In genomic region chr15:59595434-59595915, GRCh38 we compare ENCODE assay signal across 25 cellular contexts. TPM values are rescaled to one million over a fixed set of nuclear protein-coding genes. Genes with fewer than 3 reads are reported as not detected.
DNase-seq lines count a peak whose midpoint lies in the region; TF ChIP-seq lines count a peak whose summit lies in the region.
"Had no signal": no experiment of that assay in that cellular context is flagged by ENCODE, and none has a peak within 500 bp of the region (broad histone marks: within the 10 kb centered on the region; RNA-seq: fewer than 3 reads in every experiment).

No MANE protein-coding gene starts in this region.

- intact Hi-C loops in colonic mucosa (cut with DNase I) = no loop called here

- TF ChIP-seq CTCF in colonic mucosa (IDR thresholded peaks at IDR 0.05) (no peak), type B pancreatic cell (conservative IDR thresholded peaks at IDR 0.05) (no peak)

- no peaks in the 10 kb centered on the region for H3K9me3 ChIP-seq in colonic mucosa
- H3K9me3 ChIP-seq: suprapubic skin had no signal

- peak overlapping the region in 1 of 2 donors; percentile 80 for H3K9ac ChIP-seq in colonic mucosa (ENCODE audit: low read depth in 2 of 2, low read length in 2 of 2)

- H3K4me1 Mint-ChIP-seq in type B pancreatic cell (ENCODE audit: unreplicated experiment) = peaks cover 15% of the 10 kb centered on the region

- no peaks in the 10 kb centered on the region for H3K36me3 ChIP-seq in colonic mucosa
- H3K36me3 ChIP-seq: suprapubic skin, WERI-Rb-1 had no signal

- no peaks in the 10 kb centered on the region for H3K27me3 Mint-ChIP-seq in type B pancreatic cell

- H3K27me3 ChIP-seq in colonic mucosa = no peaks in the 10 kb centered on the region
- H3K27me3 ChIP-seq: suprapubic skin had no signal

- peak overlapping the region; percentile 83 for H3K27ac ChIP-seq in colonic mucosa
- H3K27ac ChIP-seq: 22Rv1, SK-N-MC, suprapubic skin, WERI-Rb-1 had no signal

- no peak overlapping the region for H3K4me3 Mint-ChIP-seq in type B pancreatic cell
- H3K4me3 Mint-ChIP-seq: activated naive CD8-positive, alpha-beta T cell treated with anti-CD3 and anti-CD28 coated beads for 36 hours; effector memory CD8-positive, alpha-beta T cell; nephron progenitor cell had no signal

- H3K4me3 ChIP-seq in colonic mucosa = no peak overlapping the region
- H3K4me3 ChIP-seq: GM12878, SK-N-MC, suprapubic skin had no signal

- H3K9me3 Mint-ChIP-seq in type B pancreatic cell = peaks cover 8% of the 10 kb centered on the region

- DNase-seq in DMS53 (lab: John Stamatoyannopoulos, UW) (peak; percentile 12), DMS53 treated with DMSO at 0.1 percent for 48 hours (lab: John Stamatoyannopoulos, UW; ENCODE audit: unreplicated experiment) (no peak), colonic mucosa (peak; percentile 66), mucosa of gallbladder (ENCODE audit: low spot score) (peak; percentile 77), type B pancreatic cell (ENCODE audit: extremely low spot score, unreplicated experiment) (no peak), cerebellar cortex (ENCODE audit: low spot score) (no peak), KG1 (lab: John Stamatoyannopoulos, UW) (no peak)
- no peak for DNase-seq in stimulated activated CD4-positive, alpha-beta T cell treated with anti-CD3 and anti-CD28 coated beads, Interleukin-2, amount 100 ng/mL, for 24 hours
- DNase-seq: activated CD8-positive, alpha-beta memory T cell treated with anti-CD3 and anti-CD28 coated beads, Interleukin-2, amount 50 U/mL, for 48 hours; activated naive CD8-positive, alpha-beta T cell treated with anti-CD3 and anti-CD28 coated beads for 36 hours; AML-193; DND-41; effector memory CD8-positive, alpha-beta T cell; left cardiac atrium; NCI-H2107; NCI-H524; nephron progenitor cell; NK-92 treated with Interleukin-12 subunit alpha and Interleukin-12 subunit beta, amount 100 ng/mL, for 24 hours; posterior cingulate gyrus; T-helper 2 cell; WERI-Rb-1 had no signal

- no peaks in the 10 kb centered on the region for H3K4me1 ChIP-seq in colonic mucosa
- H3K4me1 ChIP-seq: suprapubic skin had no signal

- H3K27ac Mint-ChIP-seq in type B pancreatic cell = peak overlapping the region; percentile 84
- H3K27ac Mint-ChIP-seq: activated naive CD8-positive, alpha-beta T cell treated with anti-CD3 and anti-CD28 coated beads for 36 hours; effector memory CD8-positive, alpha-beta T cell had no signal

- peaks cover 3% of the 10 kb centered on the region for H3K36me3 Mint-ChIP-seq in type B pancreatic cell

RNA-seq across cellular contexts. Expression of gene GCNT3, which starts 16.1 kb away (rescaled TPM):
- total RNA-seq in colonic mucosa (100 to 1,000 TPM; 261 to 365 TPM), mucosa of gallbladder (72.3 TPM), type B pancreatic cell (ENCODE audit: low replicate concordance) (19.6 and 32.7 TPM in 2 replicates)
- total RNA-seq: activated naive CD8-positive, alpha-beta T cell treated with anti-CD3 and anti-CD28 coated beads for 36 hours had no signal

Comparison
In these comparisons a context has a peak if more than half of its experiments do, and no peak if none do; other contexts are left out.
1. DNase-seq: peak in DMS53 (single experiment), colonic mucosa (single experiment) and mucosa of gallbladder (single experiment); none in DMS53 treated with DMSO at 0.1 percent for 48 hours (single experiment), type B pancreatic cell (single experiment), cerebellar cortex (single experiment), KG1 (single experiment) and stimulated activated CD4-positive, alpha-beta T cell treated with anti-CD3 and anti-CD28 coated beads, Interleukin-2, amount 100 ng/mL, for 24 hours (0 of 2).